ENCODE assay signal across 10 cellular contexts in the genomic region with DNA sequence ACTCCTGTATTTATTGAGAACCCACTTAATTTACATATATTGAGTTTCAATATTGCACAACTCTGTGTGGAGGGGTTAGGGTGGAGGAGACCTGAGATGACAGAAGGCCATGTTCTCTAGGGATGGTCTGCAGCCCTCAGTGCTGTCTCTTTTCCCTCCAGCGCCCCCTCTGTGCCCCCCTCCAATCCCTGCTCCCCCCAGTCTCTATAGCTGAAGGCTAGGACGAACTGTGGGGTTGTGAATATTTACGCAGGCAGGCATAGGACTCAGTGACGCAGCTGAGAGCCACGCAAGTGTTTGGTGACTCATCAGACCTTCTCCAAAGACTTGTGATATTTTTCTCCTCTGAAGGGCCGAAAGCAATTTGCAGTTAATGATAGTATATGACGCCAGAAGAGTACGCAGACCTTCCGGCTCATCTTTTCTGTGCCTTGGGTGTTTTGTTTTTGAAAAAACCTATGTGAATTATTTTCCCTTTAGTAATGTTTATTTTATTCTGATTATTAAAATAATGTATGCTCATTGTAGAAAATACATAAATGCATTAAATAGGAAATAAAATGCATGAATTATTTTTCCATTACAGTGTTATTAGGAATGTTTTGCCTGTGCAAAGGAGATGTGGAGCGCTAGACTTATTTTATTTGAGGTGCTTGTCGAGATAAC. TPM values are rescaled to one million over a fixed set of nuclear protein-coding genes. Genes with fewer than 3 reads are reported as not detected.
A peak's percentile ranks its signal among the peaks of the same experiment; 100 is the strongest.
DNase-seq lines count a peak whose midpoint lies in the region; ATAC-seq and FAIRE-seq lines count a peak whose summit lies in the region.
"Had no signal": no experiment of that assay in that cellular context is flagged by ENCODE, and none has a peak within 500 bp of the region (broad histone marks: within the 10 kb centered on the region; RNA-seq: fewer than 3 reads in every experiment).

No MANE protein-coding gene starts in this region.

- intact Hi-C loops in sciatic nerve (cut with DNase I), result no loop called here

- DNase-seq in activated CD8-positive, alpha-beta memory T cell treated with anti-CD3 and anti-CD28 coated beads, Interleukin-2, amount 50 U/mL, for 4 hours, result peak; percentile 28
- no peak for DNase-seq in activated CD8-positive, alpha-beta memory T cell treated with anti-CD3 and anti-CD28 coated beads for 24 hours
- DNase-seq in RPMI7951 (ENCODE audit: low read depth) (peak; percentile 80), fibroblast of peridontal ligament (ENCODE audit: extremely low read depth) (peak; percentile 89), urothelium cell line (ENCODE audit: low spot score) (peak; percentile 52), sciatic nerve (ENCODE audit: low spot score) (no peak), left lobe of liver (ENCODE audit: low spot score) (no peak)
- DNase-seq: H7 had no signal

- no peak for ATAC-seq in sciatic nerve
- no peak for ATAC-seq in left lobe of liver
- no peak for ATAC-seq in GM18520 (IDR thresholded peaks at IDR 0.05; ENCODE audit: unreplicated experiment)

- no peak for FAIRE-seq in urothelium cell line (lab: Jason Lieb, UNC)
- FAIRE-seq: GM18507 had no signal

RNA-seq across cellular contexts. Expression of a gene that starts 32.2 kb away (rescaled TPM):
- 7.3 and 8.2 TPM in 2 replicates for total RNA-seq in RPMI7951 (2014; rRNA removed; shearing (Covaris generic))
- total RNA-seq in sciatic nerve (8.3 TPM), left lobe of liver (5.0 TPM)

Comparison
In these comparisons a context has a peak if more than half of its experiments do, and no peak if none do; other contexts are left out.
1. DNase-seq: peak in activated CD8-positive, alpha-beta memory T cell treated with anti-CD3 and anti-CD28 coated beads, Interleukin-2, amount 50 U/mL, for 4 hours (single experiment), RPMI7951 (single experiment), fibroblast of peridontal ligament (single experiment) and urothelium cell line (single experiment); none in activated CD8-positive, alpha-beta memory T cell treated with anti-CD3 and anti-CD28 coated beads for 24 hours (single experiment), sciatic nerve (single experiment) and left lobe of liver (single experiment).